In the genomic region with DNA sequence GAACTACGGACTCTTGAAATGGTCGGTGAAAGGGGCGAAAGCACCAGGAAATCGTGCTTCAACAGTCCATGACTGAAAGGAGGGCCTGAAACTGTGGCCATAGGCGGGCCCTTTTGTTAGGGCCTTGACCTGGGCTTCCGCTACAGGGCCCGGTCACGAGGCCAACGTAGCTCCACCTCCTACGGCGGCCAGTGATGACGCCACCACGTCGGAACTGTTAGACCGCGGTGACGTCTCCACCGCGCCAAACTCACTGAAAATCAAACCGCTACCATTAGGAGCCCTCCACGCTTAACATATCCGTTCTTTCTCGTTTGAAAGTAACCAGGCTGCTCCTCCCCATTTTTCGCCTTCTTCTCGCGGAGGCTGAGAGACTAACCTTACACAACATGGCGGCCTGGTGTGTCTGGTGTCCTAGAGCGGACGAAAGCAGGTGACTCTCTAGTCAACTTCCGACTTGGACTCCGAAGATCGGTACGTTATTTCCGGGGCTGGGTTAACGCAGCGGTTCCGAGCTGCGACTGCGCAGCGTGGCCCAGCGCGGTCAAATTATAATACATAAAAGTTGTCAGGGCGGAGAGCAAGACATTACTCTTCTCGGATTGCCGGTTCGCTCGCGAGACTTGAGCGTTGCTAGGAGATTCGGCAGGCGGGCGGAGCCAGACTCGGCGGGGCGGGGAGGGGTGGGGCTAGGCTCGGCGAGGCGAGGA, we compare ENCODE assay signal across 1 cellular context.
TF ChIP-seq lines count a peak whose summit lies in the region.

No MANE protein-coding gene starts in this region.

TF ChIP-seq in WTC11, 78 proteins besides CTCF, POLR2A, EP300 and RAD21 (continued from another document):
- TF ChIP-seq, protein P1, sequence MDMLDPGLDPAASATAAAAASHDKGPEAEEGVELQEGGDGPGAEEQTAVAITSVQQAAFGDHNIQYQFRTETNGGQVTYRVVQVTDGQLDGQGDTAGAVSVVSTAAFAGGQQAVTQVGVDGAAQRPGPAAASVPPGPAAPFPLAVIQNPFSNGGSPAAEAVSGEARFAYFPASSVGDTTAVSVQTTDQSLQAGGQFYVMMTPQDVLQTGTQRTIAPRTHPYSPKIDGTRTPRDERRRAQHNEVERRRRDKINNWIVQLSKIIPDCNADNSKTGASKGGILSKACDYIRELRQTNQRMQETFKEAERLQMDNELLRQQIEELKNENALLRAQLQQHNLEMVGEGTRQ (CRISPR knock-in tag; IDR thresholded peaks at IDR 0.05): peak; percentile 95
- TF ChIP-seq, protein P2, sequence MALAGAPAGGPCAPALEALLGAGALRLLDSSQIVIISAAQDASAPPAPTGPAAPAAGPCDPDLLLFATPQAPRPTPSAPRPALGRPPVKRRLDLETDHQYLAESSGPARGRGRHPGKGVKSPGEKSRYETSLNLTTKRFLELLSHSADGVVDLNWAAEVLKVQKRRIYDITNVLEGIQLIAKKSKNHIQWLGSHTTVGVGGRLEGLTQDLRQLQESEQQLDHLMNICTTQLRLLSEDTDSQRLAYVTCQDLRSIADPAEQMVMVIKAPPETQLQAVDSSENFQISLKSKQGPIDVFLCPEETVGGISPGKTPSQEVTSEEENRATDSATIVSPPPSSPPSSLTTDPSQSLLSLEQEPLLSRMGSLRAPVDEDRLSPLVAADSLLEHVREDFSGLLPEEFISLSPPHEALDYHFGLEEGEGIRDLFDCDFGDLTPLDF (CRISPR knock-in tag; IDR thresholded peaks at IDR 0.05): no peak
- TF ChIP-seq ZNF121 (CRISPR knock-in tag; IDR thresholded peaks at IDR 0.05) (peak; percentile 83; the same call in 1 of the 2 replicates), MYBL2 (CRISPR knock-in tag; IDR thresholded peaks at IDR 0.05) (peak; percentile 80), ATF1 (CRISPR knock-in tag; IDR thresholded peaks at IDR 0.05) (no peak; the same call in 1 of the 2 replicates), PRRX2 (CRISPR knock-in tag; IDR thresholded peaks at IDR 0.05) (0 out of 2 replicates have a peak, but pooled peaks have one; percentile 30), ZNF416 (CRISPR knock-in tag; IDR thresholded peaks at IDR 0.05) (0 out of 2 replicates have a peak, but pooled peaks have one; percentile 14), NFATC4 (CRISPR knock-in tag; IDR thresholded peaks at IDR 0.05) (peak; percentile 34; the same call in 1 of the 2 replicates), RELA (CRISPR knock-in tag; IDR thresholded peaks at IDR 0.05; ENCODE audit: borderline replicate concordance) (no peak)
- TF ChIP-seq, protein P3, sequence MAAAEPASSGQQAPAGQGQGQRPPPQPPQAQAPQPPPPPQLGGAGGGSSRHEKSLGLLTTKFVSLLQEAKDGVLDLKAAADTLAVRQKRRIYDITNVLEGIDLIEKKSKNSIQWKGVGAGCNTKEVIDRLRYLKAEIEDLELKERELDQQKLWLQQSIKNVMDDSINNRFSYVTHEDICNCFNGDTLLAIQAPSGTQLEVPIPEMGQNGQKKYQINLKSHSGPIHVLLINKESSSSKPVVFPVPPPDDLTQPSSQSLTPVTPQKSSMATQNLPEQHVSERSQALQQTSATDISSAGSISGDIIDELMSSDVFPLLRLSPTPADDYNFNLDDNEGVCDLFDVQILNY (CRISPR knock-in tag; IDR thresholded peaks at IDR 0.05): no peak; the same call in 1 of the 2 replicates
- TF ChIP-seq, protein P4, sequence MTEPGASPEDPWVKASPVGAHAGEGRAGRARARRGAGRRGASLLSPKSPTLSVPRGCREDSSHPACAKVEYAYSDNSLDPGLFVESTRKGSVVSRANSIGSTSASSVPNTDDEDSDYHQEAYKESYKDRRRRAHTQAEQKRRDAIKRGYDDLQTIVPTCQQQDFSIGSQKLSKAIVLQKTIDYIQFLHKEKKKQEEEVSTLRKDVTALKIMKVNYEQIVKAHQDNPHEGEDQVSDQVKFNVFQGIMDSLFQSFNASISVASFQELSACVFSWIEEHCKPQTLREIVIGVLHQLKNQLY (CRISPR knock-in tag; IDR thresholded peaks at IDR 0.05): no peak
- TF ChIP-seq, protein P5, sequence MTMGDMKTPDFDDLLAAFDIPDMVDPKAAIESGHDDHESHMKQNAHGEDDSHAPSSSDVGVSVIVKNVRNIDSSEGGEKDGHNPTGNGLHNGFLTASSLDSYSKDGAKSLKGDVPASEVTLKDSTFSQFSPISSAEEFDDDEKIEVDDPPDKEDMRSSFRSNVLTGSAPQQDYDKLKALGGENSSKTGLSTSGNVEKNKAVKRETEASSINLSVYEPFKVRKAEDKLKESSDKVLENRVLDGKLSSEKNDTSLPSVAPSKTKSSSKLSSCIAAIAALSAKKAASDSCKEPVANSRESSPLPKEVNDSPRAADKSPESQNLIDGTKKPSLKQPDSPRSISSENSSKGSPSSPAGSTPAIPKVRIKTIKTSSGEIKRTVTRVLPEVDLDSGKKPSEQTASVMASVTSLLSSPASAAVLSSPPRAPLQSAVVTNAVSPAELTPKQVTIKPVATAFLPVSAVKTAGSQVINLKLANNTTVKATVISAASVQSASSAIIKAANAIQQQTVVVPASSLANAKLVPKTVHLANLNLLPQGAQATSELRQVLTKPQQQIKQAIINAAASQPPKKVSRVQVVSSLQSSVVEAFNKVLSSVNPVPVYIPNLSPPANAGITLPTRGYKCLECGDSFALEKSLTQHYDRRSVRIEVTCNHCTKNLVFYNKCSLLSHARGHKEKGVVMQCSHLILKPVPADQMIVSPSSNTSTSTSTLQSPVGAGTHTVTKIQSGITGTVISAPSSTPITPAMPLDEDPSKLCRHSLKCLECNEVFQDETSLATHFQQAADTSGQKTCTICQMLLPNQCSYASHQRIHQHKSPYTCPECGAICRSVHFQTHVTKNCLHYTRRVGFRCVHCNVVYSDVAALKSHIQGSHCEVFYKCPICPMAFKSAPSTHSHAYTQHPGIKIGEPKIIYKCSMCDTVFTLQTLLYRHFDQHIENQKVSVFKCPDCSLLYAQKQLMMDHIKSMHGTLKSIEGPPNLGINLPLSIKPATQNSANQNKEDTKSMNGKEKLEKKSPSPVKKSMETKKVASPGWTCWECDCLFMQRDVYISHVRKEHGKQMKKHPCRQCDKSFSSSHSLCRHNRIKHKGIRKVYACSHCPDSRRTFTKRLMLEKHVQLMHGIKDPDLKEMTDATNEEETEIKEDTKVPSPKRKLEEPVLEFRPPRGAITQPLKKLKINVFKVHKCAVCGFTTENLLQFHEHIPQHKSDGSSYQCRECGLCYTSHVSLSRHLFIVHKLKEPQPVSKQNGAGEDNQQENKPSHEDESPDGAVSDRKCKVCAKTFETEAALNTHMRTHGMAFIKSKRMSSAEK (CRISPR knock-in tag; IDR thresholded peaks at IDR 0.05; ENCODE audit: borderline replicate concordance): 0 out of 2 replicates have a peak, but pooled peaks have one; percentile 16
